Comparison of ENCODE assay signal across 21 cellular contexts in the genomic region with DNA sequence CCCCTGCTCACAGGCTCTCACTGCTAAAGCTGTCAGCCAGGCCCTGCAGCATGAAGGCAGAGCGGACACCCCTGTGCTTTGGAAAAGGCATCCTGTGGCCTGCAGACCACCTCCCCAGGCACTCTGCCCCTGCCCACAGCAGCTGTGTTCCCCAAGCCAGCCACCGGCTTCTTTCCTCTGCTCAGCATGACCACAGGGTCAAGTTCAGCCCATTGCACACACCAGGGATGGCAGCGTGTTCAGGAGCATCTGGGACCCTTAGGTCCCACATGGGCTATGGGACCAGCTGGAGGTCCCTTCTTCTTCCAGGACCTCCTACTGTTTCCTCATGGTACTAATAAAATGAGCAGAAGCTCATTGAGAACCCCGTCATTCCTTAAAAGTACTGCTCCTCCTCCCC.
DNase-seq lines count a peak whose midpoint lies in the region; ATAC-seq and TF ChIP-seq lines count a peak whose summit lies in the region.
"Had no signal": no experiment of that assay in that cellular context is flagged by ENCODE, and none has a peak within 500 bp of the region (broad histone marks: within the 10 kb centered on the region; RNA-seq: fewer than 3 reads in every experiment).

No MANE protein-coding gene starts in this region.

- no peaks in the 10 kb centered on the region for H3K4me1 ChIP-seq in right atrium auricular region
- no peaks in the 10 kb centered on the region for H3K4me1 ChIP-seq in left ventricle myocardium inferior
- no peaks in the 10 kb centered on the region for H3K4me1 ChIP-seq in neuronal stem cell (ENCODE audit: control insufficient read depth in 2 of 2, insufficient read depth in 1 of 2, low read depth in 1 of 2, low read length in 2 of 2)
- H3K4me1 ChIP-seq in upper lobe of right lung: no peaks in the 10 kb centered on the region
- H3K4me1 ChIP-seq in A673 (ENCODE audit: insufficient read depth, low read length, poor library complexity, severe bottlenecking): no peaks in the 10 kb centered on the region
- H3K4me1 ChIP-seq: BE2C, Caco-2 had no signal

- H3K4me3 ChIP-seq in right atrium auricular region: no peak overlapping the region
- H3K4me3 ChIP-seq in left ventricle myocardium inferior: no peak overlapping the region
- H3K4me3 ChIP-seq in neuronal stem cell (ENCODE audit: low read length in 2 of 2): peak overlapping the region in 1 of 2 donors; percentile 10
- H3K4me3 ChIP-seq in upper lobe of right lung: no peak overlapping the region
- no peak overlapping the region for H3K4me3 ChIP-seq in A673 (ENCODE audit: low read depth, low read length, poor library complexity, severe bottlenecking)
- H3K4me3 ChIP-seq: GM12878, GM23248 had no signal

- CTCF ChIA-PET in A673 (lab: Charles Lee): no interaction called here

- H2BK120ac ChIP-seq in neuronal stem cell (ENCODE audit: low read depth, low read length): peak overlapping the region; percentile 8

- H3K4me2 ChIP-seq in neuronal stem cell (ENCODE audit: insufficient read depth, low read length, poor library complexity, severe bottlenecking): no peak overlapping the region

- no peak overlapping the region for H3K27ac ChIP-seq in right atrium auricular region
- H3K27ac ChIP-seq in left ventricle myocardium inferior (replicated peaks): no peak overlapping the region
- no peak overlapping the region for H3K27ac ChIP-seq in neuronal stem cell (replicated peaks; ENCODE audit: low read length)
- H3K27ac ChIP-seq in upper lobe of right lung: no peak overlapping the region
- no peak overlapping the region for H3K27ac ChIP-seq in A673 (ENCODE audit: low read depth, low read length, poor library complexity, severe bottlenecking)
- H3K27ac ChIP-seq: 22Rv1, C4-2B, GM23248 had no signal

- H3K18ac ChIP-seq in neuronal stem cell (ENCODE audit: low read length): no peak overlapping the region

- WGBS in neuronal stem cell (ENCODE audit: extremely low coverage in 2 of 2, insufficient read length in 2 of 2, insufficient replicate concordance in 1 of 2), 2 donors: no CpG with 5 or more reads among the region's 4 CpGs

- no peaks in the 10 kb centered on the region for H3K79me1 ChIP-seq in neuronal stem cell (ENCODE audit: low read depth, low read length)

- no peaks in the 10 kb centered on the region for H3K9me3 ChIP-seq in right atrium auricular region
- no peaks in the 10 kb centered on the region for H3K9me3 ChIP-seq in left ventricle myocardium inferior (replicated peaks)
- H3K9me3 ChIP-seq in neuronal stem cell (replicated peaks in 1 of 2; ENCODE audit: control insufficient read depth in 2 of 2, insufficient read depth in 1 of 2, low read depth in 1 of 2, low read length in 2 of 2): no peaks in the 10 kb centered on the region
- H3K9me3 ChIP-seq in upper lobe of right lung: no peaks in the 10 kb centered on the region
- H3K9me3 ChIP-seq in A673 (ENCODE audit: low read depth, low read length, poor library complexity, severe bottlenecking): no peaks in the 10 kb centered on the region
- H3K9me3 ChIP-seq: BE2C, Caco-2 had no signal

- DNase-seq in right atrium auricular region (ENCODE audit: low spot score) (peak; percentile 32), left ventricle myocardium inferior (no peak), neuronal stem cell (ENCODE audit: low spot score) (no peak), upper lobe of right lung (no peak), A673 (ENCODE audit: low spot score) (no peak)
- DNase-seq: ACHN; AML-193; BE2C; Caco-2; CD4-positive, CD25-positive, alpha-beta regulatory T cell; CD8-positive, alpha-beta T cell; DMS153; DND-41; GDM1; GM23248; H7; HCEC 1CT had no signal

- no peak overlapping the region for H2BK5ac ChIP-seq in neuronal stem cell (ENCODE audit: low read length)

- intact Hi-C loops in left ventricle myocardium inferior (cut with micrococcal nuclease): no loop called here
- intact Hi-C loops in upper lobe of right lung (cut with DNase I): no loop called here
- intact Hi-C loops in A673 (cut with micrococcal nuclease; ENCODE audit: unreplicated experiment): no loop called here

- H3K36me3 ChIP-seq in right atrium auricular region: no peaks in the 10 kb centered on the region
- no peaks in the 10 kb centered on the region for H3K36me3 ChIP-seq in left ventricle myocardium inferior
- H3K36me3 ChIP-seq in neuronal stem cell (replicated peaks in 1 of 2; ENCODE audit: control insufficient read depth in 2 of 2, insufficient read depth in 2 of 2, low read length in 2 of 2): no peaks in the 10 kb centered on the region
- H3K36me3 ChIP-seq in upper lobe of right lung: no peaks in the 10 kb centered on the region
- no peaks in the 10 kb centered on the region for H3K36me3 ChIP-seq in A673 (ENCODE audit: insufficient read depth, low read length, poor library complexity, severe bottlenecking)
- H3K36me3 ChIP-seq: BE2C had no signal

- H4K91ac ChIP-seq in neuronal stem cell (ENCODE audit: low read depth, low read length, poor library complexity): no peak overlapping the region

- H3K14ac ChIP-seq in neuronal stem cell (ENCODE audit: low read length): no peak overlapping the region

- H2AK5ac ChIP-seq in neuronal stem cell (ENCODE audit: low read depth, low read length): peak overlapping the region; percentile 23

- no peak overlapping the region for H3K23ac ChIP-seq in neuronal stem cell (ENCODE audit: low read depth, low read length, poor library complexity)

- H2AFZ ChIP-seq in neuronal stem cell (ENCODE audit: low read length): no peak overlapping the region
- H2AFZ ChIP-seq: GM23248 had no signal

- peak overlapping the region; percentile 30 for H3K9ac ChIP-seq in neuronal stem cell (ENCODE audit: low read depth, low read length, poor library complexity)
- H3K9ac ChIP-seq: GM23248 had no signal

- no peak overlapping the region for H3K4ac ChIP-seq in neuronal stem cell (ENCODE audit: low read length)

- H3K27me3 ChIP-seq in right atrium auricular region: no peaks in the 10 kb centered on the region
- peaks cover 27% of the 10 kb centered on the region for H3K27me3 ChIP-seq in left ventricle myocardium inferior (ENCODE audit: low read depth)
- peaks cover 0 to 3% (median 0%) of the 10 kb centered on the region in 3 experiments for H3K27me3 ChIP-seq in neuronal stem cell (ENCODE audit: control insufficient read depth in 3 of 3, insufficient read depth in 3 of 3, low read depth in 1 of 3, low read length in 3 of 3)
- no peaks in the 10 kb centered on the region for H3K27me3 ChIP-seq in upper lobe of right lung
- no peaks in the 10 kb centered on the region for H3K27me3 ChIP-seq in A673 (replicated peaks; ENCODE audit: insufficient read depth, low read depth, low read length, poor library complexity)
- H3K27me3 ChIP-seq: BE2C had no signal

- TF ChIP-seq CTCF in right atrium auricular region (IDR thresholded peaks at IDR 0.05) (no peak), left ventricle myocardium inferior (IDR thresholded peaks at IDR 0.05; ENCODE audit: borderline replicate concordance) (no peak), upper lobe of right lung (IDR thresholded peaks at IDR 0.05) (no peak), A673 (conservative IDR thresholded peaks at IDR 0.05; ENCODE audit: low read depth, low read length) (no peak)

- no peak overlapping the region for H2BK12ac ChIP-seq in neuronal stem cell (ENCODE audit: low read length)

- POLR2A ChIA-PET in A673 (lab: Charles Lee; ENCODE audit: low non-redundant PET): no interaction called here

- no peak overlapping the region for H4K8ac ChIP-seq in neuronal stem cell (ENCODE audit: low read depth, low read length)

- ATAC-seq in upper lobe of right lung (peak; percentile 8), HG03439 (IDR thresholded peaks at IDR 0.05; ENCODE audit: unreplicated experiment) (no peak)
- ATAC-seq: CD8-positive, alpha-beta T cell; GM12878 had no signal

- H2BK15ac ChIP-seq in neuronal stem cell (ENCODE audit: low read length): no peak overlapping the region

- BruUV-seq in A673 (replicated peaks; lab: Mats Ljungman, UMichigan): no TSS peak
